In genomic region chr3:119695480-119695879, GRCh38 we compare ENCODE assay signal across 16 cellular contexts. TPM values are rescaled to one million over a fixed set of nuclear protein-coding genes. Genes with fewer than 3 reads are reported as not detected.
DNase-seq lines count a peak whose midpoint lies in the region; ATAC-seq, FAIRE-seq and TF ChIP-seq lines count a peak whose summit lies in the region.
"Had no signal": no experiment of that assay in that cellular context is flagged by ENCODE, and none has a peak within 500 bp of the region (broad histone marks: within the 10 kb centered on the region; RNA-seq: fewer than 3 reads in every experiment).

No MANE protein-coding gene starts in this region.

- H3K9ac ChIP-seq in HCT116 (ENCODE audit: low read length): no peak overlapping the region
- H3K9ac ChIP-seq in keratinocyte (ENCODE audit: control insufficient read depth, extremely low read depth, insufficient read depth, low read length): no peak overlapping the region

- TF ChIP-seq POLR2A in HCT116 (IDR thresholded peaks at IDR 0.05; ENCODE audit: borderline replicate concordance, extremely low read depth, insufficient read depth, insufficient read length) (no peak), uterus (IDR thresholded peaks at IDR 0.05) (no peak)

- H3K79me2 ChIP-seq in HCT116 (ENCODE audit: insufficient read depth, low read length) (no peaks in the 10 kb centered on the region), keratinocyte (ENCODE audit: control insufficient read depth, insufficient read depth, low read length) (no peaks in the 10 kb centered on the region)

- H3K27ac ChIP-seq in HCT116 (ENCODE audit: low read depth, low read length): no peak overlapping the region
- no peak overlapping the region for H3K27ac ChIP-seq in keratinocyte (ENCODE audit: control insufficient read depth, insufficient read depth, low read length)
- no peak overlapping the region for H3K27ac ChIP-seq in right cardiac atrium (ENCODE audit: low read length)
- no peak overlapping the region for H3K27ac ChIP-seq in uterus
- H3K27ac ChIP-seq: adrenal gland, epithelial cell of prostate had no signal

- H3K4me1 ChIP-seq in HCT116 (ENCODE audit: control insufficient read depth in 1 of 2, insufficient read depth in 2 of 2, low read length in 2 of 2) (peaks cover 0 to 9% of the 10 kb centered on the region in 2 experiments; a peak in 2 of 4 replicates), keratinocyte (ENCODE audit: control insufficient read depth, extremely low read depth, insufficient read depth, low read length) (peaks cover 2% of the 10 kb centered on the region), right cardiac atrium (ENCODE audit: control insufficient read depth, insufficient read depth, low read length) (no peaks in the 10 kb centered on the region), uterus (no peaks in the 10 kb centered on the region)
- H3K4me1 ChIP-seq: adrenal gland had no signal

- H3K36me3 ChIP-seq in HCT116 (ENCODE audit: control insufficient read depth in 1 of 2, insufficient read depth in 2 of 2, low read length in 2 of 2) (no peaks in the 10 kb centered on the region), keratinocyte (ENCODE audit: control insufficient read depth in 2 of 2, extremely low read depth in 1 of 2, insufficient read depth in 2 of 2, low read length in 2 of 2) (no peaks in the 10 kb centered on the region), uterus (no peaks in the 10 kb centered on the region)
- H3K36me3 ChIP-seq: adrenal gland had no signal

- H4K20me1 ChIP-seq in HCT116 (ENCODE audit: insufficient read depth) (no peaks in the 10 kb centered on the region), keratinocyte (ENCODE audit: control insufficient read depth, extremely low read depth, insufficient read depth, low read length) (no peaks in the 10 kb centered on the region)

- WGBS in right cardiac atrium: 94% methylated on average over 2 of the region's 2 CpGs

- CTCF ChIA-PET in HCT116 (lab: Charles Lee): interaction anchor here (0.5 to 0.9 kb wide), 3 partner anchors 182 to 841 kb away, joined by 3 to 4 read pairs (median 3); no protein-coding TSS in a partner anchor

- RAD21 ChIA-PET in HCT116 (lab: Charles Lee; ENCODE audit: low non-redundant PET in 1 of 2, low total read pairs in 2 of 2, uncharacterized antibody in 2 of 2, unreplicated experiment in 2 of 2): interaction anchor here in 1 of 2 experiments (1.0 kb wide), 1 partner anchor 226 kb away, joined by 4 read pairs; no protein-coding TSS in a partner anchor

- TF ChIP-seq CTCF in HCT116 (IDR thresholded peaks at IDR 0.05 in 2 of 3, conservative IDR thresholded peaks at IDR 0.05 in 1 of 3; ENCODE audit: borderline replicate concordance in 1 of 3, insufficient read depth in 1 of 3, low read depth in 2 of 3, low read length in 2 of 3) (no peak), keratinocyte (optimal IDR thresholded peaks at IDR 0.05 in 1 of 3, IDR thresholded peaks at IDR 0.05 in 1 of 3, conservative IDR thresholded peaks at IDR 0.05 in 1 of 3; ENCODE audit: extremely low read depth in 1 of 3, insufficient read depth in 2 of 3, low read length in 3 of 3) (no peak), uterus (IDR thresholded peaks at IDR 0.05) (no peak)

- no peak for TF ChIP-seq RAD21 in HCT116 (IDR thresholded peaks at IDR 0.05; ENCODE audit: low read depth)

- dilution Hi-C loops in keratinocyte (cut with MboI; ENCODE audit: extremely low pct_ligation_motif_present, low sequenced_read_pairs): no loop called here

- ATAC-seq in HCT116 (peak; percentile 76), right cardiac atrium (no peak), GM18909 (IDR thresholded peaks at IDR 0.05; ENCODE audit: poor library complexity, unreplicated experiment) (no peak)

- in situ Hi-C loops in SK-MEL-5 (cut with HindIII; ENCODE audit: low pct_unique_long_range_greater_than_20kb, low sequenced_read_pairs): no loop called here

- H3K9me2 ChIP-seq in HCT116 (ENCODE audit: insufficient read depth): no peaks in the 10 kb centered on the region

- POLR2A ChIA-PET in HCT116 (lab: Charles Lee): interaction anchor here (0.6 kb wide), 1 partner anchor 90 kb away, joined by 3 read pairs; no protein-coding TSS in a partner anchor

- DNase-seq in EL (peak; percentile 25), HCT116 (ENCODE audit: low read depth, low spot score) (peak; percentile 49), SK-MEL-5 (ENCODE audit: low read depth, low spot score) (peak; percentile 71), keratinocyte (ENCODE audit: low read depth, low spot score) (no peak), right cardiac atrium (no peak), uterus (no peak)
- DNase-seq: activated CD4-positive, alpha-beta T cell treated with anti-CD3 and anti-CD28 coated beads, Interleukin-2, amount 50 U/mL, for 48 hours; adrenal gland; kidney glomerular epithelial cell; NCI-H1436; NCI-H510A treated with DMSO at 0.1 percent for 48 hours; substantia nigra had no signal

- FAIRE-seq in keratinocyte (lab: Jason Lieb, UNC): no peak
- FAIRE-seq: G401.6 had no signal

- H3K9me3 ChIP-seq in HCT116 (ENCODE audit: control insufficient read depth in 1 of 2, insufficient read depth in 1 of 2, low read depth in 1 of 2, low read length in 2 of 2) (no peaks in the 10 kb centered on the region), keratinocyte (ENCODE audit: control insufficient read depth, low read depth, low read length) (no peaks in the 10 kb centered on the region), right cardiac atrium (ENCODE audit: control insufficient read depth, low read length) (no peaks in the 10 kb centered on the region), uterus (no peaks in the 10 kb centered on the region)
- H3K9me3 ChIP-seq: adrenal gland had no signal

- intact Hi-C loops in HCT116 (cut with micrococcal nuclease) (no loop called here), right cardiac atrium (cut with DNase I) (no loop called here), uterus (cut with DNase I; ENCODE audit: low total_unique reads) (no loop called here)

- peak overlapping the region; percentile 68 for H2AFZ ChIP-seq in HCT116 (ENCODE audit: low read depth, low read length, poor library complexity, severe bottlenecking)
- H2AFZ ChIP-seq in keratinocyte (ENCODE audit: control insufficient read depth, low read length): peak overlapping the region; percentile 9

- BruUV-seq in HCT116 (replicated peaks; lab: Mats Ljungman, UMichigan): no TSS peak

- H3K9me1 ChIP-seq in keratinocyte (ENCODE audit: control insufficient read depth, extremely low read depth, insufficient read depth, low read length): no peaks in the 10 kb centered on the region

- no peaks in the 10 kb centered on the region for H3K27me3 ChIP-seq in HCT116 (ENCODE audit: insufficient read depth, low read length)
- H3K27me3 ChIP-seq in keratinocyte (ENCODE audit: control insufficient read depth, extremely low read depth, insufficient read depth, low read length): no peaks in the 10 kb centered on the region
- no peaks in the 10 kb centered on the region for H3K27me3 ChIP-seq in right cardiac atrium (ENCODE audit: control insufficient read depth, insufficient read depth)
- H3K27me3 ChIP-seq in uterus: no peaks in the 10 kb centered on the region
- H3K27me3 ChIP-seq: adrenal gland had no signal

- H3K4me3 ChIP-seq in HCT116 (replicated peaks in 1 of 2; ENCODE audit: low read depth in 1 of 2, low read length in 2 of 2) (no peak overlapping the region), keratinocyte (ENCODE audit: control insufficient read depth in 2 of 3, extremely low read depth in 1 of 3, insufficient read depth in 2 of 3, low read depth in 1 of 3, low read length in 3 of 3) (no peak overlapping the region), right cardiac atrium (ENCODE audit: low read length) (no peak overlapping the region), uterus (no peak overlapping the region)
- H3K4me3 ChIP-seq: adrenal gland had no signal

- peak overlapping the region; percentile 15; the same call in 1 of the 2 replicates for H3K4me2 ChIP-seq in HCT116 (ENCODE audit: low read length)
- no peak overlapping the region for H3K4me2 ChIP-seq in keratinocyte (ENCODE audit: control insufficient read depth, extremely low read depth, insufficient read depth, low read depth, low read length)

RNA-seq across cellular contexts. Expression of gene CFAP91, which starts 7.3 kb away (rescaled TPM):
- total RNA-seq in HCT116 (2021; ENCODE audit: unreplicated experiment) (0.96 TPM), right cardiac atrium (1 to 10 TPM in 3 of 4 donors, under 1 TPM in 1; 0.80 to 1.7 (median 1.3) TPM), uterus (10 to 100 TPM in 3 of 4 donors, 1 to 10 TPM in 1; 9.1 to 58.4 (median 28.5) TPM)
- 0.05 and 0.36 TPM in 2 replicates for polyA plus RNA-seq in HCT116 (2012)
- total RNA-seq in SK-MEL-5 (2014; rRNA removed; shearing (Covaris generic)): not detected in 2 replicates
- not detected in 2 replicates for polyA plus RNA-seq in SK-MEL-5 (2015; cell fraction: cytosol; rRNA removed)
- not detected in 2 replicates for polyA plus RNA-seq in SK-MEL-5 (2015; cell fraction: nucleus; rRNA removed)
- polyA plus RNA-seq in keratinocyte (not detected in 3 replicates), right cardiac atrium (0.50 TPM)
- polyA plus RNA-seq in keratinocyte (2011; ENCODE audit: low read depth): not detected
- not detected in 2 replicates for polyA plus RNA-seq in keratinocyte (2011; cell fraction: cytosol; rRNA removed)
- not detected in 2 replicates for polyA plus RNA-seq in keratinocyte (2011; cell fraction: nucleus; rRNA removed)
- not detected in 2 replicates for polyA plus RNA-seq in keratinocyte (2012; ENCODE audit: low replicate concordance)
- not detected in 3 replicates for polyA minus RNA-seq in keratinocyte
- polyA minus RNA-seq in keratinocyte (2011; cell fraction: cytosol; rRNA and poly(A)+ RNA removed): not detected
- not detected in 2 replicates for polyA minus RNA-seq in keratinocyte (2011; cell fraction: nucleus; rRNA and poly(A)+ RNA removed)
- total RNA-seq: activated T-helper 1 cell treated with anti-CD3 and anti-CD28 coated beads, Interleukin-12 subunit alpha, Interleukin-12 subunit beta, Interleukin-2, Interleukin-4 antibody, amounts not matched to agents 30 ng/mL and 10 ng/mL and 1 ng/mL, durations not matched to agents 14 hours and 24 hours and 36 hours had no signal

RNA-seq across cellular contexts. Expression of gene COX17, which starts 18.3 kb away (rescaled TPM):
- total RNA-seq in HCT116 (2021; ENCODE audit: unreplicated experiment): 51.6 TPM
- polyA plus RNA-seq in HCT116 (2012): 62.7 and 89.9 TPM in 2 replicates
- 75.3 and 78.4 TPM in 2 replicates for total RNA-seq in SK-MEL-5 (2014; rRNA removed; shearing (Covaris generic))
- 41.5 and 80.3 TPM in 2 replicates for polyA plus RNA-seq in SK-MEL-5 (2015; cell fraction: cytosol; rRNA removed)
- 9.1 and 9.5 TPM in 2 replicates for polyA plus RNA-seq in SK-MEL-5 (2015; cell fraction: nucleus; rRNA removed)
- polyA plus RNA-seq in keratinocyte: 35.1 to 40.6 TPM (median 40.0 TPM) in 3 replicates
- 45.8 TPM for polyA plus RNA-seq in keratinocyte (2011; ENCODE audit: low read depth)
- 25.7 and 40.5 TPM in 2 replicates for polyA plus RNA-seq in keratinocyte (2011; cell fraction: cytosol; rRNA removed)
- polyA plus RNA-seq in keratinocyte (2011; cell fraction: nucleus; rRNA removed): 11.4 and 14.0 TPM in 2 replicates
- 66.9 and 76.1 TPM in 2 replicates for polyA plus RNA-seq in keratinocyte (2012; ENCODE audit: low replicate concordance)
- 10.2 to 14.3 TPM (median 10.7 TPM) in 3 replicates for polyA minus RNA-seq in keratinocyte
- 16.3 TPM for polyA minus RNA-seq in keratinocyte (2011; cell fraction: cytosol; rRNA and poly(A)+ RNA removed)
- polyA minus RNA-seq in keratinocyte (2011; cell fraction: nucleus; rRNA and poly(A)+ RNA removed): 4.0 and 5.2 TPM in 2 replicates
- total RNA-seq in right cardiac atrium: 100 to 1,000 TPM; 108 to 138 (median 132) TPM
- polyA plus RNA-seq in right cardiac atrium: 622 TPM
- total RNA-seq in uterus: 10 to 100 TPM in 2 of 4 donors, 1 to 10 TPM in 2; 3.1 to 56.5 (median 23.1) TPM

RNA-seq across cellular contexts. Expression of gene POPDC2, which starts 35.1 kb away (rescaled TPM):
- total RNA-seq in HCT116 (2021; ENCODE audit: unreplicated experiment): 1.6 TPM
- 0.60 and 0.99 TPM in 2 replicates for polyA plus RNA-seq in HCT116 (2012)
- 0.08 and 0.40 TPM in 2 replicates for total RNA-seq in SK-MEL-5 (2014; rRNA removed; shearing (Covaris generic))
- polyA plus RNA-seq in SK-MEL-5 (2015; cell fraction: cytosol; rRNA removed): 0.08 and 0.44 TPM in 2 replicates
- polyA plus RNA-seq in SK-MEL-5 (2015; cell fraction: nucleus; rRNA removed): 1.3 and 1.7 TPM in 2 replicates
- 0.48 to 1.3 TPM (median 0.87 TPM) in 3 replicates for polyA plus RNA-seq in keratinocyte
- polyA plus RNA-seq in keratinocyte (2011; ENCODE audit: low read depth): 0.99 TPM
- 0.44 and 0.62 TPM in 2 replicates for polyA plus RNA-seq in keratinocyte (2011; cell fraction: cytosol; rRNA removed)
- polyA plus RNA-seq in keratinocyte (2011; cell fraction: nucleus; rRNA removed): 2.8 and 3.2 TPM in 2 replicates
- polyA plus RNA-seq in keratinocyte (2012; ENCODE audit: low replicate concordance): 0.36 and 0.56 TPM in 2 replicates
- 0.23 to 1.0 TPM (median 0.26 TPM) in 3 replicates for polyA minus RNA-seq in keratinocyte
- not detected for polyA minus RNA-seq in keratinocyte (2011; cell fraction: cytosol; rRNA and poly(A)+ RNA removed)
- polyA minus RNA-seq in keratinocyte (2011; cell fraction: nucleus; rRNA and poly(A)+ RNA removed): 0.32 and 1.4 TPM in 2 replicates
- total RNA-seq in right cardiac atrium: 100 to 1,000 TPM; 348 to 827 (median 453) TPM
- polyA plus RNA-seq in right cardiac atrium: 504 TPM
- 10 to 100 TPM in 1 of 4 donors, 1 to 10 TPM in 3; 4.9 to 35.3 (median 7.9) TPM for total RNA-seq in uterus

Comparison
In these comparisons a context has a peak if more than half of its experiments do, and no peak if none do; other contexts are left out.
1. DNase-seq: peak in EL (single experiment), HCT116 (single experiment) and SK-MEL-5 (single experiment); none in keratinocyte (single experiment), right cardiac atrium (0 of 3) and uterus (0 of 2).
2. RNA of gene POPDC2, which starts 35.1 kb away (total RNA-seq): 348 to 827 TPM in right cardiac atrium; 4.9 to 35.3 TPM in uterus, 1.6 TPM in HCT116 (single experiment) and 0.08 to 0.40 TPM in SK-MEL-5; every median in the first group is over 4 times any median in the second.